Comparison of ENCODE assay signal across 16 cellular contexts in genomic region chr5:172556971-172557461, GRCh38.
DNase-seq lines count a peak whose midpoint lies in the region; ATAC-seq and TF ChIP-seq lines count a peak whose summit lies in the region.
"Had no signal": no experiment of that assay in that cellular context is flagged by ENCODE, and none has a peak within 500 bp of the region (broad histone marks: within the 10 kb centered on the region; RNA-seq: fewer than 3 reads in every experiment).

No MANE protein-coding gene starts in this region.

- H3K4me3 Mint-ChIP-seq in WTC11, result no peak overlapping the region
- H3K4me3 Mint-ChIP-seq: activated T-cell treated with anti-CD3 and anti-CD28 coated beads, Interleukin-2, amount 50 U/mL, for 24 hours; natural killer cell; T-helper 17 cell had no signal

- CTCF ChIA-PET in WTC11 (lab: Charles Lee), result interaction anchor here (0.6 to 1.6 kb wide), 4 partner anchors 8 to 382 kb away, joined by 3 read pairs; no protein-coding TSS in a partner anchor

- peaks cover 6% of the 10 kb centered on the region for H3K4me1 Mint-ChIP-seq in WTC11
- H3K4me1 Mint-ChIP-seq: natural killer cell, T-helper 17 cell had no signal

- H3K27me3 ChIP-seq in spleen (replicated peaks in 1 of 7), result peaks cover 0 to 63% (median 0%) of the 10 kb centered on the region in 7 donors
- H3K27me3 ChIP-seq: dorsolateral prefrontal cortex had no signal

- no peaks in the 10 kb centered on the region; the same call in 1 of the 2 replicates for H3K27me3 Mint-ChIP-seq in WTC11 (ENCODE audit: low read depth)

- H3K36me3 Mint-ChIP-seq in WTC11, result no peaks in the 10 kb centered on the region
- H3K36me3 Mint-ChIP-seq: natural killer cell had no signal

- H3K27ac ChIP-seq in mesodermal cell (ENCODE audit: low read depth, low read length, severe bottlenecking) (peak overlapping the region; percentile 71), spleen (no peak overlapping the region)
- H3K27ac ChIP-seq: foreskin keratinocyte had no signal

- 71 to 86% methylated on average over 7 to 11 of the region's 12 CpGs for WGBS in mesodermal cell (ENCODE audit: insufficient coverage in 2 of 2), 2 experiments
- 52 to 73% (median 63%) methylated on average over 12 of the region's 12 CpGs for WGBS in spleen, 5 donors

- H3K9me3 ChIP-seq in mesodermal cell (ENCODE audit: control insufficient read depth, low read length) (no peaks in the 10 kb centered on the region), spleen (no peaks in the 10 kb centered on the region)
- H3K9me3 ChIP-seq: HAP-1 had no signal

- TF ChIP-seq CTCF in WTC11 (IDR thresholded peaks at IDR 0.05), result no peak
- TF ChIP-seq CTCF in spleen (IDR thresholded peaks at IDR 0.05 in 8 of 11, conservative IDR thresholded peaks at IDR 0.05 in 3 of 11), result peak in 1 of 11 experiments; percentile 4

- no peaks in the 10 kb centered on the region for H3K9me3 Mint-ChIP-seq in WTC11
- H3K9me3 Mint-ChIP-seq: activated T-cell treated with anti-CD3 and anti-CD28 coated beads, Interleukin-2, amount 50 U/mL, for 24 hours; natural killer cell had no signal

- H3K27ac Mint-ChIP-seq in WTC11, result no peak overlapping the region
- H3K27ac Mint-ChIP-seq: activated T-cell treated with anti-CD3 and anti-CD28 coated beads, Interleukin-2, amount 50 U/mL, for 24 hours; natural killer cell; T-helper 17 cell had no signal

- peak; percentile 75 for ATAC-seq in WTC11
- ATAC-seq in HG02938 (IDR thresholded peaks at IDR 0.05; ENCODE audit: unreplicated experiment), result no peak
- ATAC-seq in HG03097 (IDR thresholded peaks at IDR 0.05; ENCODE audit: low FRiP score, unreplicated experiment), result no peak
- ATAC-seq: foreskin keratinocyte, natural killer cell, T-helper 17 cell had no signal

- DNase-seq in WTC11 (ENCODE audit: low spot score), result no peak
- peak; percentile 63 for DNase-seq in globus pallidus (ENCODE audit: low spot score)
- DNase-seq in spleen, result peak; percentile 50
- DNase-seq in activated CD4-positive, alpha-beta T cell treated with anti-CD3 and anti-CD28 coated beads, Interleukin-2, amount 50 U/mL, for 1 hour, result no peak
- no peak for DNase-seq in amniotic stem cell (lab: John Stamatoyannopoulos, UW)
- DNase-seq: activated T-cell treated with anti-CD3 and anti-CD28 coated beads, Interleukin-2, amount 50 U/mL, for 24 hours; natural killer cell; NCI-H187 treated with DMSO at 0.1 percent for 48 hours; NCI-H748 treated with DMSO at 0.1 percent for 48 hours; T-helper 17 cell had no signal

- intact Hi-C loops in spleen (cut with DNase I; ENCODE audit: low total_unique reads), result no loop called here

- TF ChIP-seq POLR2A in spleen (IDR thresholded peaks at IDR 0.05), result no peak

- H3K4me1 ChIP-seq in mesodermal cell (ENCODE audit: control insufficient read depth, insufficient read depth, low read length, poor library complexity, severe bottlenecking) (peaks cover 5% of the 10 kb centered on the region), spleen (peaks cover 0 to 28% (median 2%) of the 10 kb centered on the region in 6 donors)
- H3K4me1 ChIP-seq: HAP-1 had no signal

- H3K4me3 ChIP-seq in mesodermal cell (ENCODE audit: extremely low read depth, insufficient read depth, low read length, poor library complexity, severe bottlenecking), result no peak overlapping the region
- H3K4me3 ChIP-seq in spleen, result no peak overlapping the region
- H3K4me3 ChIP-seq: dorsolateral prefrontal cortex, HAP-1 had no signal

- POLR2A ChIA-PET in WTC11 (lab: Charles Lee), result no interaction called here

- no peaks in the 10 kb centered on the region for H3K36me3 ChIP-seq in mesodermal cell (ENCODE audit: control insufficient read depth, insufficient read depth, low read length)
- no peaks in the 10 kb centered on the region for H3K36me3 ChIP-seq in spleen
- H3K36me3 ChIP-seq: HAP-1 had no signal

TF ChIP-seq in WTC11, 78 proteins besides CTCF, POLR2A, EP300 and RAD21:
- TF ChIP-seq RORB (CRISPR knock-in tag; IDR thresholded peaks at IDR 0.05) (no peak), NFYB (CRISPR knock-in tag; conservative IDR thresholded peaks at IDR 0.05; ENCODE audit: low read depth) (no peak), ELF4 (CRISPR knock-in tag; IDR thresholded peaks at IDR 0.05; ENCODE audit: low read depth) (no peak), MYBL2 (CRISPR knock-in tag; IDR thresholded peaks at IDR 0.05) (no peak), CREB1 (CRISPR knock-in tag; IDR thresholded peaks at IDR 0.05) (no peak), ESRRA (CRISPR knock-in tag; IDR thresholded peaks at IDR 0.05; ENCODE audit: borderline replicate concordance) (no peak), IRF2 (CRISPR knock-in tag; IDR thresholded peaks at IDR 0.05; ENCODE audit: borderline replicate concordance, low read depth) (no peak)
TF ChIP-seq in WTC11: peak in this region for 0.

Comparison
In these comparisons a context has a peak if more than half of its experiments do, and no peak if none do; other contexts are left out.
1. DNase-seq: peak in globus pallidus (single experiment) and spleen (single experiment); none in WTC11 (single experiment), activated CD4-positive, alpha-beta T cell treated with anti-CD3 and anti-CD28 coated beads, Interleukin-2, amount 50 U/mL, for 1 hour (single experiment) and amniotic stem cell (single experiment).